ENCODE assay signal across 8 cellular contexts in genomic region chr2:70143314-70144150, GRCh38. TPM values are rescaled to one million over a fixed set of nuclear protein-coding genes. Genes with fewer than 3 reads are reported as not detected.
DNase-seq lines count a peak whose midpoint lies in the region; ATAC-seq lines count a peak whose summit lies in the region.

No MANE protein-coding gene starts in this region.

- H3K9me3 ChIP-seq in naive thymus-derived CD4-positive, alpha-beta T cell (ENCODE audit: control insufficient read depth in 2 of 3, low read length in 3 of 3): no peaks in the 10 kb centered on the region

- ATAC-seq in esophagus mucosa: peak; percentile 26
- ATAC-seq in naive thymus-derived CD4-positive, alpha-beta T cell: peak; percentile 10
- no peak for ATAC-seq in HG03457 (IDR thresholded peaks at IDR 0.05; ENCODE audit: unreplicated experiment)
- ATAC-seq in HG03521 (IDR thresholded peaks at IDR 0.05; ENCODE audit: unreplicated experiment): no peak

- peak overlapping the region; percentile 80 for H3K4me3 Mint-ChIP-seq in activated CD4-positive, alpha-beta memory T cell treated with anti-CD3 and anti-CD28 coated beads, Interleukin-2, amount 10 ng/mL, durations not matched to agents 7 days and 5 days
- H3K4me3 Mint-ChIP-seq in naive thymus-derived CD4-positive, alpha-beta T cell: peak overlapping the region; percentile 83 to 96 (median 91)

- no peaks in the 10 kb centered on the region for H3K27me3 Mint-ChIP-seq in activated CD4-positive, alpha-beta memory T cell treated with anti-CD3 and anti-CD28 coated beads, Interleukin-2, amount 10 ng/mL, durations not matched to agents 7 days and 5 days
- H3K27me3 Mint-ChIP-seq in naive thymus-derived CD4-positive, alpha-beta T cell: peaks cover 0 to 2% (median 0%) of the 10 kb centered on the region in 5 donors

- peak overlapping the region; percentile 97 for H3K27ac Mint-ChIP-seq in activated CD4-positive, alpha-beta memory T cell treated with anti-CD3 and anti-CD28 coated beads, Interleukin-2, amount 10 ng/mL, durations not matched to agents 7 days and 5 days
- peak overlapping the region; percentile 97 to 99 (median 97) for H3K27ac Mint-ChIP-seq in naive thymus-derived CD4-positive, alpha-beta T cell

- peaks cover 1% of the 10 kb centered on the region for H3K36me3 Mint-ChIP-seq in activated CD4-positive, alpha-beta memory T cell treated with anti-CD3 and anti-CD28 coated beads, Interleukin-2, amount 10 ng/mL, durations not matched to agents 7 days and 5 days (ENCODE audit: low read depth)
- H3K36me3 Mint-ChIP-seq in naive thymus-derived CD4-positive, alpha-beta T cell: no peaks in the 10 kb centered on the region

- peaks cover 22 to 32% of the 10 kb centered on the region in 2 donors for H3K4me1 ChIP-seq in naive thymus-derived CD4-positive, alpha-beta T cell (ENCODE audit: control insufficient read depth in 2 of 2, insufficient read depth in 2 of 2, low read length in 2 of 2)

- H3K27me3 ChIP-seq in naive thymus-derived CD4-positive, alpha-beta T cell (ENCODE audit: control insufficient read depth in 2 of 2, insufficient read depth in 2 of 2, low read length in 2 of 2): no peaks in the 10 kb centered on the region

- no peaks in the 10 kb centered on the region for H3K36me3 ChIP-seq in naive thymus-derived CD4-positive, alpha-beta T cell (ENCODE audit: control insufficient read depth in 2 of 3, insufficient read depth in 3 of 3, low read length in 3 of 3)

- peak; percentile 38 for DNase-seq in NK-92 treated with Interleukin-12 subunit alpha and Interleukin-12 subunit beta, amount 100 ng/mL, for 24 hours (lab: John Stamatoyannopoulos, UW)
- DNase-seq in NK-92 (lab: John Stamatoyannopoulos, UW; ENCODE audit: unreplicated experiment) (no peak), NCI-H1417 treated with DMSO at 0.1 percent for 48 hours (lab: John Stamatoyannopoulos, UW) (peak; percentile 12)
- DNase-seq in activated CD4-positive, alpha-beta memory T cell treated with anti-CD3 and anti-CD28 coated beads, Interleukin-2, amount 10 ng/mL, durations not matched to agents 7 days and 5 days: peak; percentile 68
- DNase-seq in naive thymus-derived CD4-positive, alpha-beta T cell: peak in 7 of 9 donors; percentile 25 to 59 (median 53)

- peak overlapping the region; percentile 90 for H3K27ac ChIP-seq in naive thymus-derived CD4-positive, alpha-beta T cell (ENCODE audit: low read depth, low read length)

- intact Hi-C loops in naive thymus-derived CD4-positive, alpha-beta T cell (cut with micrococcal nuclease): loop anchor here (1.0 to 10.0 kb wide), 6 partner anchors 47 to 501 kb away; partner anchors contain the start of genes GMCL1 (in 2 of the 2), TIA1 (in 2 of the 2), AAK1 (in 1 of the 2) and SNRPG (in 1 of the 2)

- H3K4me3 ChIP-seq in naive thymus-derived CD4-positive, alpha-beta T cell (ENCODE audit: low read length): peak overlapping the region; percentile 81

- POLR2A ChIA-PET in activated CD4-positive, alpha-beta memory T cell treated with anti-CD3 and anti-CD28 coated beads, Interleukin-2, amount 10 ng/mL, durations not matched to agents 7 days and 5 days (lab: Charles Lee): interaction anchor here (0.7 to 23.3 kb wide), 37 partner anchors 8 to 707 kb away, joined by 3 to 856 read pairs (median 6); partner anchors contain the start of genes AAK1, C2orf42, MXD1 and PCBP1
- POLR2A ChIA-PET in naive thymus-derived CD4-positive, alpha-beta T cell (lab: Charles Lee): interaction anchor here (0.5 to 28.6 kb wide), 29 partner anchors 11 to 316 kb away, joined by 3 to 1973 read pairs (median 3); partner anchors contain the start of genes C2orf42, MXD1, PCBP1 and PCYOX1

- no peaks in the 10 kb centered on the region for H3K9me3 Mint-ChIP-seq in activated CD4-positive, alpha-beta memory T cell treated with anti-CD3 and anti-CD28 coated beads, Interleukin-2, amount 10 ng/mL, durations not matched to agents 7 days and 5 days
- H3K9me3 Mint-ChIP-seq in naive thymus-derived CD4-positive, alpha-beta T cell: peaks cover 0 to 4% (median 0%) of the 10 kb centered on the region in 11 donors

- CTCF ChIA-PET in activated CD4-positive, alpha-beta memory T cell treated with anti-CD3 and anti-CD28 coated beads, Interleukin-2, amount 10 ng/mL, durations not matched to agents 7 days and 5 days (lab: Charles Lee): interaction anchor here (0.7 to 13.1 kb wide), 26 partner anchors 9 to 419 kb away, joined by 3 to 147 read pairs (median 5); partner anchors contain the start of genes C2orf42, MXD1, PCBP1 and SNRPG
- CTCF ChIA-PET in naive thymus-derived CD4-positive, alpha-beta T cell (lab: Charles Lee): interaction anchor here (0.6 to 4.6 kb wide), 14 partner anchors 11 to 233 kb away, joined by 3 to 39 read pairs (median 4); partner anchors contain the start of genes C2orf42, MXD1 and PCBP1

- peaks cover 66% of the 10 kb centered on the region for H3K4me1 Mint-ChIP-seq in activated CD4-positive, alpha-beta memory T cell treated with anti-CD3 and anti-CD28 coated beads, Interleukin-2, amount 10 ng/mL, durations not matched to agents 7 days and 5 days
- H3K4me1 Mint-ChIP-seq in naive thymus-derived CD4-positive, alpha-beta T cell: peaks cover 32 to 63% (median 47%) of the 10 kb centered on the region in 7 donors

RNA-seq across cellular contexts. Expression of gene C2orf42, which starts 47.3 kb away (rescaled TPM):
- total RNA-seq in activated CD4-positive, alpha-beta memory T cell treated with anti-CD3 and anti-CD28 coated beads, Interleukin-2, amount 10 ng/mL, durations not matched to agents 7 days and 5 days: 10 to 100 TPM; 28.8 to 32.2 TPM
- 4.9 TPM for total RNA-seq in esophagus mucosa
- total RNA-seq in naive thymus-derived CD4-positive, alpha-beta T cell: 10 to 100 TPM; 20.6 to 45.9 (median 30.3) TPM
- 10 to 100 TPM; 23.2 to 48.4 TPM for polyA plus RNA-seq in naive thymus-derived CD4-positive, alpha-beta T cell

RNA-seq across cellular contexts. Expression of gene PCBP1, which starts 56.3 kb away (rescaled TPM):
- total RNA-seq in activated CD4-positive, alpha-beta memory T cell treated with anti-CD3 and anti-CD28 coated beads, Interleukin-2, amount 10 ng/mL, durations not matched to agents 7 days and 5 days: 100 to 1,000 TPM; 475 to 483 TPM
- 214 TPM for total RNA-seq in esophagus mucosa
- 100 to 1,000 TPM; 257 to 487 (median 368) TPM for total RNA-seq in naive thymus-derived CD4-positive, alpha-beta T cell
- polyA plus RNA-seq in naive thymus-derived CD4-positive, alpha-beta T cell: 100 to 1,000 TPM; 178 to 198 TPM

Comparison
In these comparisons a context has a peak if more than half of its experiments do, and no peak if none do; other contexts are left out.
1. ATAC-seq: peak in esophagus mucosa (single experiment) and naive thymus-derived CD4-positive, alpha-beta T cell (single experiment); none in HG03457 (single experiment) and HG03521 (single experiment).